8 cellular contexts compared by ENCODE assay signal in the genomic region with DNA sequence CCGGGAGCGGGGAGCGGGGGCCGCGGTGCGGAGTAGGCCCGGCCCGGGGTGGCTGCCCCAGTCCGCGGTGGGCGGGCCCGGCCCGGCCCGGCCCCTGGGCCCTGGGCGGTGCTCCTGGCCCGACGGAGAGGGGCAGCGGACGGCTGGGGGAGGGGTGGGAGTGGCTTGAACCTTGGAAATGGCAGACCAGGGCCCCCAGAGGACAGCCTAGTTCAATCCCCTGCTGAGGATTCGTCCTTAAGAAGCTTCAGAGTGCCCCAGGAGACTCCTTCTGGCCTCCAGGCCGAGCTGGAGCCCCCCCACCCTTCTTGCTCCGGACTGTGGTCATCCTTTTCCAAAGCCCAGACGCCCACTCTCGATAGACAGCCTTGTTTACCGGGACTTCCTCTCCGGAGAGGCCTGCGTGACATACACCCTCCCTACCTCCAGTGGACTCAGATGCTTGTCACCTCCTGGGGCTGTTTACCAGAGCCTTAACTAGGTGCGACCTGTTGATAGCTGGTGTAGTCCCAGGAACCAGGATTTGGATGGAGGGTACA. TPM values are rescaled to one million over a fixed set of nuclear protein-coding genes. Genes with fewer than 3 reads are reported as not detected.
DNase-seq lines count a peak whose midpoint lies in the region; ATAC-seq, FAIRE-seq and TF ChIP-seq lines count a peak whose summit lies in the region.

No MANE protein-coding gene starts in this region.

- RAD21 ChIA-PET in GM12878 (lab: Charles Lee; ENCODE audit: unreplicated experiment), result interaction anchor here (0.6 to 4.3 kb wide), 21 partner anchors 11 to 316 kb away, joined by 3 to 141 read pairs (median 8); partner anchors contain the start of genes ADCY4, CIDEB, DCAF11 and NRL

- WGBS in GM12878 (ENCODE audit: insufficient coverage, insufficient replicate concordance, low lambda C conversion rate, missing lambda C conversion rate), result 1% methylated on average over 22 of the region's 28 CpGs
- WGBS in iPS DF 6.9 (ENCODE audit: insufficient coverage, insufficient read length), result no CpG with 5 or more reads among the region's 28 CpGs

- peak; percentile 84 for FAIRE-seq in GM12878 (lab: Jason Lieb, UNC)

- DNase-seq in DMS114 treated with DMSO at 0.1 percent for 48 hours (lab: John Stamatoyannopoulos, UW; ENCODE audit: unreplicated experiment), result peak; percentile 17
- DNase-seq in SK-MEL-5 (ENCODE audit: low read depth, low spot score), result peak; percentile 57
- DNase-seq in GM12878 (ENCODE audit: low read depth, low spot score), result no peak
- DNase-seq in iPS DF 6.9 (ENCODE audit: low read depth, low spot score), result no peak
- DNase-seq in gastrocnemius medialis, result peak; percentile 42 to 57
- no peak for DNase-seq in NCI-H524 treated with DMSO at 0.1 percent for 48 hours (lab: John Stamatoyannopoulos, UW)

- H4K20me1 ChIP-seq in GM12878 (ENCODE audit: control insufficient read depth, insufficient read depth), result no peaks in the 10 kb centered on the region

- in situ Hi-C loops in SK-MEL-5 (cut with HindIII; ENCODE audit: low pct_unique_long_range_greater_than_20kb, low sequenced_read_pairs), result no loop called here
- in situ Hi-C loops in GM12878 (cut with MboI), result loop anchor here (5.0 to 10.0 kb wide), 3 partner anchors 63 to 1125 kb away; partner anchors contain the start of genes BCL2L2, NFATC4 and PPP1R3E
- in situ Hi-C loops in gastrocnemius medialis (cut with MboI; ENCODE audit: low sequenced_read_pairs in 4 of 4), result loop anchor here (5.0 to 25.0 kb wide), 6 partner anchors 63 to 1118 kb away; partner anchors contain the start of genes GMPR2 (in 3 of the 4), NEDD8 (in 3 of the 4), ADCY4 (in 1 of the 4) and BCL2L2 (in 1 of the 4)

- H3K4me1 ChIP-seq in GM12878 (ENCODE audit: control insufficient read depth, insufficient read depth, low read length), result peaks cover 8% of the 10 kb centered on the region
- no peaks in the 10 kb centered on the region; the same call in none of the 2 replicates for H3K4me1 ChIP-seq in iPS DF 6.9 (ENCODE audit: control insufficient read depth, insufficient read depth, low read length)
- H3K4me1 ChIP-seq in gastrocnemius medialis, result peaks cover 17 to 22% of the 10 kb centered on the region in 2 donors

- TF ChIP-seq POLR2A in GM12878 (IDR thresholded peaks at IDR 0.05; ENCODE audit: low read depth, low read length) (no peak), gastrocnemius medialis (IDR thresholded peaks at IDR 0.05) (no peak)

- CTCF ChIA-PET in GM12878 (lab: Yijun Ruan, JAX), result interaction anchor here (0.6 to 10.8 kb wide), 25 partner anchors 11 to 217 kb away, joined by 3 to 452 read pairs (median 13); partner anchors contain the start of genes ADCY4, CHMP4A, CIDEB and LTB4R

- no peak for TF ChIP-seq EP300 in GM12878 (IDR thresholded peaks at IDR 0.05; ENCODE audit: borderline replicate concordance in 1 of 2, control insufficient read depth in 1 of 2, low read depth in 2 of 2, low read length in 2 of 2)

- SMC1A ChIA-PET in GM12878 (lab: Charles Lee; ENCODE audit: uncharacterized antibody, unreplicated experiment), result interaction anchor here (1.4 to 8.1 kb wide), 16 partner anchors 11 to 187 kb away, joined by 4 to 79 read pairs (median 10); partner anchors contain the start of genes ADCY4, CIDEB, LTB4R and NFATC4

- peaks cover 25% of the 10 kb centered on the region for H3K79me2 ChIP-seq in GM12878 (ENCODE audit: control insufficient read depth, insufficient read depth, low read length)

- peak; percentile 65 for ATAC-seq in GM19397 (IDR thresholded peaks at IDR 0.05; ENCODE audit: unreplicated experiment)
- peak; percentile 43 for ATAC-seq in HG03457 (IDR thresholded peaks at IDR 0.05; ENCODE audit: unreplicated experiment)
- ATAC-seq in GM12878, result peak; percentile 79
- peak; percentile 76 to 82 for ATAC-seq in gastrocnemius medialis

- H3K4me3 ChIP-seq in GM12878, result peak overlapping the region; percentile 93
- peak overlapping the region; percentile 59; the same call in 1 of the 2 replicates for H3K4me3 ChIP-seq in iPS DF 6.9 (ENCODE audit: low read length)
- peak overlapping the region; percentile 61 to 81 (median 69) for H3K4me3 ChIP-seq in gastrocnemius medialis

- H3K27ac ChIP-seq in GM12878 (ENCODE audit: control insufficient read depth, insufficient read depth) (peak overlapping the region; percentile 92), iPS DF 6.9 (ENCODE audit: low read length) (no peak overlapping the region), gastrocnemius medialis (peak overlapping the region; percentile 85 to 90 (median 86))

- H3K9ac ChIP-seq in GM12878 (ENCODE audit: control insufficient read depth, insufficient read depth, low read length), result peak overlapping the region; percentile 80

- POLR2A ChIA-PET in GM12878 (lab: Charles Lee), result interaction anchor here (0.6 to 3.4 kb wide), 16 partner anchors 9 to 315 kb away, joined by 3 to 61 read pairs (median 8); partner anchors contain the start of genes ADCY4, DCAF11, IPO4 and LTB4R2

- H3K27me3 ChIP-seq in GM12878 (replicated peaks in 1 of 2; ENCODE audit: control insufficient read depth in 2 of 2, insufficient read depth in 2 of 2, low read length in 1 of 2) (no peaks in the 10 kb centered on the region), iPS DF 6.9 (ENCODE audit: control insufficient read depth, insufficient read depth, low read length) (no peaks in the 10 kb centered on the region), gastrocnemius medialis (no peaks in the 10 kb centered on the region)

- H2AFZ ChIP-seq in GM12878 (ENCODE audit: control insufficient read depth, low read depth, low read length), result no peak overlapping the region; the same call in 1 of the 2 replicates

- H3K9me3 ChIP-seq in GM12878 (replicated peaks; ENCODE audit: control insufficient read depth, insufficient read depth, low read length) (no peaks in the 10 kb centered on the region), iPS DF 6.9 (ENCODE audit: control insufficient read depth, insufficient read depth, low read length) (no peaks in the 10 kb centered on the region), gastrocnemius medialis (no peaks in the 10 kb centered on the region)

- H3K36me3 ChIP-seq in GM12878 (ENCODE audit: control insufficient read depth in 2 of 2, insufficient read depth in 2 of 2, low read length in 1 of 2) (peaks cover 4 to 9% of the 10 kb centered on the region in 2 experiments), iPS DF 6.9 (ENCODE audit: control insufficient read depth, insufficient read depth, low read length) (no peaks in the 10 kb centered on the region), gastrocnemius medialis (peaks cover 0 to 22% of the 10 kb centered on the region in 2 donors)

- intact Hi-C loops in GM12878 (cut with micrococcal nuclease; ENCODE audit: unreplicated experiment), result loop anchor here (2.0 kb wide), 1 partner anchor 187 kb away; the partner anchor contains the start of gene TINF2
- intact Hi-C loops in gastrocnemius medialis (cut with DNase I; ENCODE audit: low total_unique reads), result loop anchor here (2.0 to 10.0 kb wide), 3 partner anchors 63 to 875 kb away; partner anchors contain the start of genes THTPA, TINF2 and ZFHX2

- no TSS peak for BruUV-seq in GM12878 (replicated peaks; lab: Mats Ljungman, UMichigan)

- no peak for TF ChIP-seq RAD21 in GM12878 (IDR thresholded peaks at IDR 0.05; ENCODE audit: insufficient read depth, low read depth, low read length)

- TF ChIP-seq CTCF in GM12878 (IDR thresholded peaks at IDR 0.05 in 2 of 3, conservative IDR thresholded peaks at IDR 0.05 in 1 of 3; ENCODE audit: control insufficient read depth in 2 of 3, extremely low read depth in 1 of 3, insufficient read depth in 1 of 3, low read depth in 3 of 3, low read length in 3 of 3) (no peak), gastrocnemius medialis (IDR thresholded peaks at IDR 0.05 in 4 of 5, conservative IDR thresholded peaks at IDR 0.05 in 1 of 5) (no peak)

- H3K4me2 ChIP-seq in GM12878 (ENCODE audit: control insufficient read depth, insufficient read depth), result peak overlapping the region; percentile 91

RNA-seq across cellular contexts. Expression of gene KHNYN, which starts 0.5 kb away (rescaled TPM):
- total RNA-seq in SK-MEL-5 (2014; rRNA removed; shearing (Covaris generic)), result 30.9 and 37.5 TPM in 2 replicates
- 22.2 and 34.6 TPM in 2 replicates for polyA plus RNA-seq in SK-MEL-5 (2015; cell fraction: cytosol; rRNA removed)
- 57.3 and 73.1 TPM in 2 replicates for polyA plus RNA-seq in SK-MEL-5 (2015; cell fraction: nucleus; rRNA removed)
- total RNA-seq in GM12878 (2013; cell fraction: nucleolus; rRNA removed), result 83.0 and 93.4 TPM in 2 replicates
- 34.7 and 36.7 TPM in 2 replicates for total RNA-seq in GM12878 (2014; rRNA removed)
- total RNA-seq in GM12878 (2014; rRNA removed; fragmentation: Illumina TruSeq; extraction: Trizol), result 20.8 and 21.0 TPM in 2 replicates
- 33.9 and 34.0 TPM in 2 replicates for total RNA-seq in GM12878 (2021)
- polyA plus RNA-seq in GM12878 (2011; ENCODE audit: low read depth), result 16.9 TPM
- 19.8 and 22.2 TPM in 2 replicates for polyA plus RNA-seq in GM12878 (2011; rRNA removed)
- 15.6 and 15.9 TPM in 2 replicates for polyA plus RNA-seq in GM12878 (2011; cell fraction: cytosol; rRNA removed)
- 69.9 and 72.3 TPM in 2 replicates for polyA plus RNA-seq in GM12878 (2011; cell fraction: nucleus; rRNA removed)
- 25.4 and 28.4 TPM in 2 replicates for polyA plus RNA-seq in GM12878 (2012)
- 22.9 and 23.2 TPM in 2 replicates for polyA plus RNA-seq in GM12878 (2014; fragmentation: Illumina TruSeq; extraction: Trizol)
- polyA plus RNA-seq in GM12878 (2014; fragmentation: Nextera tagmentation; extraction: Ambion mirVana), result 1 to 10 TPM; 1.4 to 3.6 TPM
- 28.4 and 29.2 TPM in 2 replicates for polyA plus RNA-seq in GM12878 (2014; rRNA removed)
- polyA plus RNA-seq in GM12878 (2016; fragmentation: Nextera tagmentation; extraction: Ambion mirVana), result 10 to 100 TPM; 12.8 to 12.9 TPM
- 27.0 and 38.9 TPM in 2 replicates for polyA minus RNA-seq in GM12878 (2011; rRNA and poly(A)+ RNA removed)
- polyA minus RNA-seq in GM12878 (2011; cell fraction: cytosol; rRNA and poly(A)+ RNA removed), result 7.2 and 9.4 TPM in 2 replicates
- 48.1 and 61.9 TPM in 2 replicates for polyA minus RNA-seq in GM12878 (2011; cell fraction: nucleus; rRNA and poly(A)+ RNA removed)
- 10 to 100 TPM; 35.1 to 50.5 (median 44.7) TPM for total RNA-seq in gastrocnemius medialis

RNA-seq across cellular contexts. Expression of gene CBLN3, which starts 0.7 kb away (rescaled TPM):
- total RNA-seq in SK-MEL-5 (2014; rRNA removed; shearing (Covaris generic)), result 0.11 and 0.24 TPM in 2 replicates
- 0.15 and 0.38 TPM in 2 replicates for polyA plus RNA-seq in SK-MEL-5 (2015; cell fraction: cytosol; rRNA removed)
- 0.20 and 1.1 TPM in 2 replicates for polyA plus RNA-seq in SK-MEL-5 (2015; cell fraction: nucleus; rRNA removed)
- total RNA-seq in GM12878 (2013; cell fraction: nucleolus; rRNA removed), result 10.1 and 12.8 TPM in 2 replicates
- total RNA-seq in GM12878 (2014; rRNA removed) (0.51 and 0.71 TPM in 2 replicates), GM12878 (2014; rRNA removed; fragmentation: Illumina TruSeq; extraction: Trizol) (1.1 and 1.3 TPM in 2 replicates), GM12878 (2021) (2.8 and 3.8 TPM in 2 replicates), gastrocnemius medialis (under 1 TPM in 3 of 4 donors, not detected in 1; 0.16 to 0.36 (median 0.24) TPM)
- 1.5 TPM for polyA plus RNA-seq in GM12878 (2011; ENCODE audit: low read depth)
- polyA plus RNA-seq in GM12878 (2011; rRNA removed) (4.6 and 4.9 TPM in 2 replicates), GM12878 (2014; fragmentation: Illumina TruSeq; extraction: Trizol) (1.3 and 1.8 TPM in 2 replicates), GM12878 (2014; fragmentation: Nextera tagmentation; extraction: Ambion mirVana) (under 1 TPM; 0.16 to 0.35 TPM), GM12878 (2014; rRNA removed) (2.5 and 2.9 TPM in 2 replicates), GM12878 (2016; fragmentation: Nextera tagmentation; extraction: Ambion mirVana) (1 to 10 TPM in 1 of 2 experiments, under 1 TPM in 1; 0.37 to 1.4 TPM)
- polyA plus RNA-seq in GM12878 (2011; cell fraction: cytosol; rRNA removed), result 4.7 and 5.2 TPM in 2 replicates
- 39.3 and 41.5 TPM in 2 replicates for polyA plus RNA-seq in GM12878 (2011; cell fraction: nucleus; rRNA removed)
- polyA plus RNA-seq in GM12878 (2012), result 4.2 and 4.3 TPM in 2 replicates
- 2.3 and 2.5 TPM in 2 replicates for polyA minus RNA-seq in GM12878 (2011; rRNA and poly(A)+ RNA removed)
- 0.52 and 1.9 TPM in 2 replicates for polyA minus RNA-seq in GM12878 (2011; cell fraction: cytosol; rRNA and poly(A)+ RNA removed)
- polyA minus RNA-seq in GM12878 (2011; cell fraction: nucleus; rRNA and poly(A)+ RNA removed), result 4.2 and 4.7 TPM in 2 replicates

RNA-seq across cellular contexts. Expression of gene SDR39U1, which starts 12.4 kb away (rescaled TPM):
- 6.2 and 12.5 TPM in 2 replicates for total RNA-seq in SK-MEL-5 (2014; rRNA removed; shearing (Covaris generic))
- polyA plus RNA-seq in SK-MEL-5 (2015; cell fraction: cytosol; rRNA removed), result 36.7 and 39.5 TPM in 2 replicates
- polyA plus RNA-seq in SK-MEL-5 (2015; cell fraction: nucleus; rRNA removed), result 360 and 494 TPM in 2 replicates
- total RNA-seq in GM12878 (2013; cell fraction: nucleolus; rRNA removed), result 33.8 and 37.9 TPM in 2 replicates
- total RNA-seq in GM12878 (2014; rRNA removed) (31.7 and 32.7 TPM in 2 replicates), GM12878 (2014; rRNA removed; fragmentation: Illumina TruSeq; extraction: Trizol) (22.4 and 23.3 TPM in 2 replicates), GM12878 (2021) (55.1 and 64.1 TPM in 2 replicates), gastrocnemius medialis (10 to 100 TPM; 21.7 to 51.4 (median 38.3) TPM)
- polyA plus RNA-seq in GM12878 (2011; ENCODE audit: low read depth), result 36.4 TPM
- polyA plus RNA-seq in GM12878 (2011; rRNA removed) (33.5 and 44.3 TPM in 2 replicates), GM12878 (2014; fragmentation: Illumina TruSeq; extraction: Trizol) (27.3 and 40.1 TPM in 2 replicates), GM12878 (2014; fragmentation: Nextera tagmentation; extraction: Ambion mirVana) (10 to 100 TPM; 14.0 to 26.4 TPM), GM12878 (2014; rRNA removed) (85.2 and 88.9 TPM in 2 replicates), GM12878 (2016; fragmentation: Nextera tagmentation; extraction: Ambion mirVana) (10 to 100 TPM; 83.7 to 89.3 TPM)
- 69.4 and 81.6 TPM in 2 replicates for polyA plus RNA-seq in GM12878 (2011; cell fraction: cytosol; rRNA removed)
- polyA plus RNA-seq in GM12878 (2011; cell fraction: nucleus; rRNA removed), result 218 and 255 TPM in 2 replicates
- polyA plus RNA-seq in GM12878 (2012), result 62.1 and 65.9 TPM in 2 replicates
- polyA minus RNA-seq in GM12878 (2011; rRNA and poly(A)+ RNA removed), result 16.8 and 20.7 TPM in 2 replicates
- 10.0 and 10.3 TPM in 2 replicates for polyA minus RNA-seq in GM12878 (2011; cell fraction: cytosol; rRNA and poly(A)+ RNA removed)
- 37.4 and 48.4 TPM in 2 replicates for polyA minus RNA-seq in GM12878 (2011; cell fraction: nucleus; rRNA and poly(A)+ RNA removed)

RNA-seq across cellular contexts. Expression of gene NYNRIN, which starts 31.4 kb away (rescaled TPM):
- 0.05 TPM in 1 of 2 replicates, not detected in the other for total RNA-seq in SK-MEL-5 (2014; rRNA removed; shearing (Covaris generic))
- not detected in 2 replicates for polyA plus RNA-seq in SK-MEL-5 (2015; cell fraction: cytosol; rRNA removed)
- not detected in 2 replicates for polyA plus RNA-seq in SK-MEL-5 (2015; cell fraction: nucleus; rRNA removed)
- 0.06 TPM in 1 of 2 replicates, not detected in the other for total RNA-seq in GM12878 (2013; cell fraction: nucleolus; rRNA removed)
- not detected in 2 replicates for total RNA-seq in GM12878 (2014; rRNA removed)
- total RNA-seq in GM12878 (2014; rRNA removed; fragmentation: Illumina TruSeq; extraction: Trizol), result not detected in 2 replicates
- 0.05 and 0.15 TPM in 2 replicates for total RNA-seq in GM12878 (2021)
- polyA plus RNA-seq in GM12878 (2011; ENCODE audit: low read depth), result not detected
- polyA plus RNA-seq in GM12878 (2011; rRNA removed), result 0.01 TPM in 1 of 2 replicates, not detected in the other
- 0.01 TPM in 1 of 2 replicates, not detected in the other for polyA plus RNA-seq in GM12878 (2011; cell fraction: cytosol; rRNA removed)
- 0.01 and 0.03 TPM in 2 replicates for polyA plus RNA-seq in GM12878 (2011; cell fraction: nucleus; rRNA removed)
- polyA plus RNA-seq in GM12878 (2012), result 0.04 and 0.18 TPM in 2 replicates
- polyA plus RNA-seq in GM12878 (2014; fragmentation: Illumina TruSeq; extraction: Trizol), result under 0.01 TPM in 1 of 2 replicates, not detected in the other
- not detected for polyA plus RNA-seq in GM12878 (2014; fragmentation: Nextera tagmentation; extraction: Ambion mirVana)
- polyA plus RNA-seq in GM12878 (2014; rRNA removed), result 0.01 and 0.05 TPM in 2 replicates
- under 1 TPM in 1 of 2 experiments, not detected in 1; 0.01 TPM for polyA plus RNA-seq in GM12878 (2016; fragmentation: Nextera tagmentation; extraction: Ambion mirVana)
- polyA minus RNA-seq in GM12878 (2011; rRNA and poly(A)+ RNA removed), result 0.05 and 0.07 TPM in 2 replicates
- polyA minus RNA-seq in GM12878 (2011; cell fraction: cytosol; rRNA and poly(A)+ RNA removed), result not detected in 2 replicates
- polyA minus RNA-seq in GM12878 (2011; cell fraction: nucleus; rRNA and poly(A)+ RNA removed), result under 0.01 TPM in 1 of 2 replicates, not detected in the other
- total RNA-seq in gastrocnemius medialis, result 1 to 10 TPM in 3 of 4 donors, under 1 TPM in 1; 0.87 to 3.7 (median 2.1) TPM

Comparison
In these comparisons a context has a peak if more than half of its experiments do, and no peak if none do; other contexts are left out.
1. DNase-seq: peak in DMS114 treated with DMSO at 0.1 percent for 48 hours (single experiment), SK-MEL-5 (single experiment) and gastrocnemius medialis (2 of 2); none in GM12878 (single experiment), iPS DF 6.9 (single experiment) and NCI-H524 treated with DMSO at 0.1 percent for 48 hours (single experiment).
2. Peak in every context shown above with its lines, with median percentiles within 50 percentile points of each other: ATAC-seq and H3K4me3 ChIP-seq.